Comparison of ENCODE assay signal across 25 cellular contexts in genomic region chr11:84804026-84804425, GRCh38.
"Had no signal": no experiment of that assay in that cellular context is flagged by ENCODE, and none has a peak within 500 bp of the region (broad histone marks: within the 10 kb centered on the region; RNA-seq: fewer than 3 reads in every experiment).

No MANE protein-coding gene starts in this region.

- H3K4me3 ChIP-seq: colonic mucosa, coronary artery, dorsolateral prefrontal cortex, esophagus muscularis mucosa, esophagus squamous epithelium, gastrocnemius medialis, gastroesophageal sphincter, heart left ventricle, heart right ventricle, hepatocyte had no signal

- H2AFZ ChIP-seq: hepatocyte had no signal

- H3K4me2 ChIP-seq: hepatocyte had no signal

- H3K79me2 ChIP-seq: hepatocyte had no signal

- H3K36me3 ChIP-seq: colonic mucosa, esophagus muscularis mucosa, esophagus squamous epithelium, gastrocnemius medialis, gastroesophageal sphincter, heart left ventricle, heart right ventricle had no signal

- H3K27me3 ChIP-seq: colonic mucosa, dorsolateral prefrontal cortex, esophagus muscularis mucosa, esophagus squamous epithelium, foreskin keratinocyte, gastrocnemius medialis, gastroesophageal sphincter, heart left ventricle, heart right ventricle, hepatocyte had no signal

- H3K4me1 ChIP-seq: colonic mucosa, esophagus squamous epithelium, foreskin keratinocyte, gastrocnemius medialis, heart left ventricle, heart right ventricle had no signal

- H3K9me3 ChIP-seq: colonic mucosa, gastrocnemius medialis had no signal

- H3K27ac ChIP-seq: colonic mucosa, coronary artery, dorsolateral prefrontal cortex, epithelial cell of prostate, esophagus muscularis mucosa, esophagus squamous epithelium, foreskin keratinocyte, gastrocnemius medialis, gastroesophageal sphincter, heart left ventricle, heart right ventricle, hepatocyte had no signal

- ATAC-seq: effector memory CD8-positive, alpha-beta T cell; esophagus mucosa; foreskin keratinocyte; gastrocnemius medialis; gastroesophageal sphincter; heart left ventricle; heart right ventricle had no signal

- DNase-seq: colonic mucosa; cortex of kidney; dermis blood vessel endothelial cell; dorsolateral prefrontal cortex; effector CD4-positive, alpha-beta T cell; effector CD8-positive, alpha-beta T cell; effector memory CD4-positive, alpha-beta T cell; effector memory CD8-positive, alpha-beta T cell; endodermal cell; erythroblast; esophagus squamous epithelium; foreskin fibroblast; foreskin keratinocyte; foreskin melanocyte; gastrocnemius medialis; glutamatergic neuron; head of caudate nucleus; heart left ventricle; heart right ventricle had no signal
